In the genomic region with DNA sequence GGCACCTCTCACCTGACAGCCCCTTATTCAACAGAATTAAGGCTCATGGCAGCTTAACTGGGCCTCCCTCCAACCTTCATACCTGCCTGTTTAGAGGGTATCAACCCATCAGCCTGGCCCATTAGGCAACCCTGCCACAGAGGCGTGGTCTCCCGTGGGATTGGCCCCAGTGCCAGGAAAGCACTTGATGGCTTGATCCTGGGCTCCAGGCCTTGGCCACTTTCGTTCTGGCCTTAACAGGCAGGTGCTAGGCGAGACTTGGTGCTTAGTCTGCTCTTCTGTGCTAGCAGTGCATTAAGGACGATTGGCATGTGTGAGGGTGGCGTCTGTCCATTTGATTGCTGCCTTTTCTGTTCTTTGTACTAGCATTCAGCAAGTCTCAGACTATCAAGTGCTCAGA, we compare ENCODE assay signal across 26 cellular contexts.
"Had no signal": no experiment of that assay in that cellular context is flagged by ENCODE, and none has a peak within 500 bp of the region (broad histone marks: within the 10 kb centered on the region; RNA-seq: fewer than 3 reads in every experiment).

No MANE protein-coding gene starts in this region.

- H3K27me3 ChIP-seq: body of pancreas, colonic mucosa, dorsolateral prefrontal cortex, testis, transverse colon, vagina had no signal

- H3K4me3 ChIP-seq: body of pancreas, colonic mucosa, dorsolateral prefrontal cortex, smooth muscle cell, testis, transverse colon, vagina had no signal

- ATAC-seq: activated CD4-positive, CD25-positive, alpha-beta regulatory T cell treated with anti-CD3 and anti-CD28 coated beads, Interleukin-2, amount 50 U/mL, for 24 hours; activated naive CD4-positive, alpha-beta T cell treated with anti-CD3 and anti-CD28 coated beads, Interleukin-2, amount 50 U/mL, for 72 hours; body of pancreas; left colon; stimulated activated naive CD8-positive, alpha-beta T cell treated with anti-CD3 and anti-CD28 coated beads, Interleukin-15, Interleukin-2, amounts not matched to agents 100 U/mL and 50 U/mL, for 24 hours; T-helper 17 cell had no signal

- H3K9me3 ChIP-seq: body of pancreas, colonic mucosa, testis, transverse colon, vagina had no signal

- H3K27ac ChIP-seq: body of pancreas, colonic mucosa, dorsolateral prefrontal cortex, testis, transverse colon, vagina, WERI-Rb-1 had no signal

- DNase-seq: activated CD4-positive, alpha-beta T cell treated with anti-CD3 and anti-CD28 coated beads for 48 hours; activated CD4-positive, alpha-beta T cell treated with anti-CD3 and anti-CD28 coated beads, Interleukin-2, amount 50 U/mL, for 48 hours; activated CD8-positive, alpha-beta memory T cell treated with anti-CD3 and anti-CD28 coated beads for 24 hours; activated CD8-positive, alpha-beta memory T cell treated with anti-CD3 and anti-CD28 coated beads, Interleukin-2, amount 50 U/mL, for 4 hours; activated naive CD4-positive, alpha-beta T cell; activated T-cell treated with anti-CD3 and anti-CD28 coated beads, Interleukin-2, amount 50 U/mL, for 24 hours; anterior cingulate cortex; body of pancreas; cerebellar nuclear complex; colonic mucosa; effector memory CD4-positive, alpha-beta T cell; left colon; posterior cingulate gyrus; stimulated activated CD4-positive, alpha-beta T cell treated with anti-CD3 and anti-CD28 coated beads, Interleukin-15, amount 100 ng/mL, for 24 hours; stimulated activated CD4-positive, alpha-beta T cell treated with anti-CD3 and anti-CD28 coated beads, Interleukin-2, amount 100 ng/mL, for 24 hours; stimulated activated naive CD8-positive, alpha-beta T cell treated with anti-CD3 and anti-CD28 coated beads, Interleukin-15, Interleukin-2, amounts not matched to agents 100 U/mL and 50 U/mL, for 24 hours; T-helper 17 cell; T1000; testis; transverse colon; WERI-Rb-1 had no signal

- H3K4me1 ChIP-seq: colonic mucosa, testis, transverse colon, vagina had no signal
